Comparison of ENCODE assay signal across 17 cellular contexts in the genomic region with DNA sequence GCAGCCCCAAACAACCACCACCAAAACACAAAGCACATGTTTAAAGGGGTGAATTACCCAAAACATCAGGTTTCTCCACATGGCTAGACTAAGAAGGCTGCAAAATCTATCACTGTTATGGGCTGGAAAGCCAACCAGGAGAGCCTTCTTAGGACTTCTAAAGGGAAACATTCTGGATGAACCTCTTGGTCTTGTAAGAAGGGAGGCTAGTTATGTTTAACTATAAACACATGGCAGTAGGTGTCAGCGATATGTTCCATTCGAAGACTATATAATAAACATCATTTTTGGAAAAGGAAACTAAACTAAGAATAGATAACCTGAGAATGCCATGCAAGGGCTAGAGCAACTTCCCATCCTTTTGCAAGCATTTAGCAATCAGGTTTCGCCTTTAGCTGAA.
"Had no signal": no experiment of that assay in that cellular context is flagged by ENCODE, and none has a peak within 500 bp of the region (broad histone marks: within the 10 kb centered on the region; RNA-seq: fewer than 3 reads in every experiment).

No MANE protein-coding gene starts in this region.

- ATAC-seq: left cardiac atrium; stimulated activated effector memory CD8-positive, alpha-beta T cell treated with anti-CD3 and anti-CD28 coated beads, Interleukin-12 subunit alpha, Interleukin-12 subunit beta, amount 100 ng/mL, for 72 hours had no signal

- H3K9me3 ChIP-seq: lower lobe of right lung, right atrium auricular region, suprapubic skin had no signal

- H3K27me3 ChIP-seq: brain microvascular endothelial cell, right atrium auricular region, suprapubic skin had no signal

- H3K27ac ChIP-seq: brain microvascular endothelial cell, epithelial cell of prostate, lower lobe of right lung, right atrium auricular region, suprapubic skin, VCaP had no signal

- H3K36me3 ChIP-seq: brain microvascular endothelial cell, lower lobe of right lung, right atrium auricular region, suprapubic skin had no signal

- H3K36me3 Mint-ChIP-seq: stimulated activated effector memory CD8-positive, alpha-beta T cell treated with anti-CD3 and anti-CD28 coated beads, Interleukin-12 subunit alpha, Interleukin-12 subunit beta, amount 100 ng/mL, for 72 hours; type B pancreatic cell had no signal

- H3K4me3 Mint-ChIP-seq: activated CD4-positive, alpha-beta T cell treated with anti-CD3 and anti-CD28 coated beads, Interleukin-2, amount 10 ng/mL, durations not matched to agents 24 days and 14 days; immature natural killer cell; stimulated activated effector memory CD8-positive, alpha-beta T cell treated with anti-CD3 and anti-CD28 coated beads, Interleukin-12 subunit alpha, Interleukin-12 subunit beta, amount 100 ng/mL, for 72 hours; type B pancreatic cell had no signal

- H3K27ac Mint-ChIP-seq: stimulated activated effector memory CD8-positive, alpha-beta T cell treated with anti-CD3 and anti-CD28 coated beads, Interleukin-12 subunit alpha, Interleukin-12 subunit beta, amount 100 ng/mL, for 72 hours; type B pancreatic cell had no signal

- H3K9me3 Mint-ChIP-seq: immature natural killer cell; naive B cell; stimulated activated effector memory CD8-positive, alpha-beta T cell treated with anti-CD3 and anti-CD28 coated beads, Interleukin-12 subunit alpha, Interleukin-12 subunit beta, amount 100 ng/mL, for 72 hours; type B pancreatic cell had no signal

- FAIRE-seq: small intestine had no signal

- H3K4me3 ChIP-seq: lower lobe of right lung, right atrium auricular region, suprapubic skin had no signal

- DNase-seq: activated gamma-delta T cell; brain microvascular endothelial cell; effector memory CD4-positive, alpha-beta T cell; glutamatergic neuron; immature natural killer cell; left cardiac atrium; lower lobe of right lung; naive B cell; small intestine; T-helper 9 cell had no signal

- H3K27me3 Mint-ChIP-seq: activated CD4-positive, alpha-beta T cell treated with anti-CD3 and anti-CD28 coated beads, Interleukin-2, amount 10 ng/mL, durations not matched to agents 24 days and 14 days; naive B cell; type B pancreatic cell had no signal
